ENCODE assay signal across 8 cellular contexts in the genomic region with DNA sequence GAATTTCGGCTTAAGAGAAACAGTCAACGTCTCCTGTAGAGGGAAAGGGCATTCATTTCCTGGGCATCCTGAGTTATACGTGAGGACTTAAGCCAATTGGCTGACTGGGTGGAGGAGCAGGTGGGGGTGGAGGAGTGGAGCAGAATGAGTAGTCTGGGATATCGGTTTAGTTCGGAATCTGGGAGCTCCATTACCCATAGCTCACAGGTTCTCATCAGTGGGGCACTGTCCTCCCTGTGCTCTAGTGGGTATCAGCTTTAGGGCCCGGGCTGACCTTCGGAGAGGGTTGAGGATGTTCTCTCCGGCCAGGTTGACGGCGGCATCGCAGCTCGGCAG. TPM values are rescaled to one million over a fixed set of nuclear protein-coding genes. Genes with fewer than 3 reads are reported as not detected.
DNase-seq lines count a peak whose midpoint lies in the region; ATAC-seq, FAIRE-seq and TF ChIP-seq lines count a peak whose summit lies in the region.

No MANE protein-coding gene starts in this region.

- POLR2A ChIA-PET in activated CD8-positive, alpha-beta T cell treated with anti-CD3 and anti-CD28 coated beads, Interleukin-2, amount 10 ng/mL, durations not matched to agents 7 days and 5 days (lab: Charles Lee), result interaction anchor here (0.7 to 5.3 kb wide), 10 partner anchors 9 to 251 kb away, joined by 3 to 77 read pairs (median 3); a partner anchor contains a TSS

- peaks cover 32 to 40% of the 10 kb centered on the region in 2 donors for H3K36me3 Mint-ChIP-seq in CD14-positive monocyte
- H3K36me3 Mint-ChIP-seq in activated CD8-positive, alpha-beta T cell treated with anti-CD3 and anti-CD28 coated beads, Interleukin-2, amount 10 ng/mL, durations not matched to agents 7 days and 5 days (ENCODE audit: low read depth), result peaks cover 53% of the 10 kb centered on the region

- intact Hi-C loops in CD14-positive monocyte (cut with micrococcal nuclease), result loop anchor here in 1 of 2 donors (5.0 to 10.0 kb wide), 2 partner anchors 210 to 1437 kb away; a partner anchor contains a TSS
- intact Hi-C loops in stomach (cut with DNase I; ENCODE audit: low total_unique reads), result no loop called here

- H3K27ac ChIP-seq in stomach, result peak overlapping the region; percentile 98 to 100 (median 99)

- CTCF ChIA-PET in activated CD8-positive, alpha-beta T cell treated with anti-CD3 and anti-CD28 coated beads, Interleukin-2, amount 10 ng/mL, durations not matched to agents 7 days and 5 days (lab: Charles Lee), result interaction anchor here (1.0 to 4.7 kb wide), 9 partner anchors 10 to 268 kb away, joined by 3 to 77 read pairs (median 9); a partner anchor contains a TSS

- peaks cover 27 to 44% (median 42%) of the 10 kb centered on the region in 4 donors for H3K36me3 ChIP-seq in stomach

- peaks cover 55% of the 10 kb centered on the region for H3K4me1 Mint-ChIP-seq in CD14-positive monocyte
- H3K4me1 Mint-ChIP-seq in activated CD8-positive, alpha-beta T cell treated with anti-CD3 and anti-CD28 coated beads, Interleukin-2, amount 10 ng/mL, durations not matched to agents 7 days and 5 days (ENCODE audit: low read depth), result peaks cover 59% of the 10 kb centered on the region

- DNase-seq in CD14-positive monocyte (ENCODE audit: low spot score), result no peak
- peak; percentile 21 for DNase-seq in HTR-8/SVneo (ENCODE audit: insufficient read length, low spot score)
- peak; percentile 26 for DNase-seq in activated CD8-positive, alpha-beta T cell treated with anti-CD3 and anti-CD28 coated beads, Interleukin-2, amount 10 ng/mL, durations not matched to agents 7 days and 5 days
- DNase-seq in stomach, result no peak
- DNase-seq in stimulated activated naive CD4-positive, alpha-beta T cell treated with Interleukin-2 at 50 U/mL for 16 hours (lab: John Stamatoyannopoulos, UW), result no peak
- no peak for DNase-seq in CD1c-positive myeloid dendritic cell (ENCODE audit: extremely low spot score)

- no peaks in the 10 kb centered on the region for H3K27me3 ChIP-seq in stomach

- 0 to 2% (median 1%) methylated on average over 12 of the region's 12 CpGs for WGBS in stomach, 5 donors

- peak overlapping the region; percentile 89 for H3K4me3 ChIP-seq in iPS-11a (ENCODE audit: low read depth, low read length)
- H3K4me3 ChIP-seq in stomach, result peak overlapping the region; percentile 50 to 70 (median 60)

- peaks cover 0 to 9% (median 2%) of the 10 kb centered on the region in 7 donors for H3K9me3 Mint-ChIP-seq in CD14-positive monocyte
- no peaks in the 10 kb centered on the region for H3K9me3 Mint-ChIP-seq in activated CD8-positive, alpha-beta T cell treated with anti-CD3 and anti-CD28 coated beads, Interleukin-2, amount 10 ng/mL, durations not matched to agents 7 days and 5 days (ENCODE audit: insufficient read depth)

- no peak for FAIRE-seq in HTR-8/SVneo (lab: Jason Lieb, UNC)

- H3K27me3 Mint-ChIP-seq in CD14-positive monocyte (ENCODE audit: low read depth in 3 of 3), result peaks cover 0 to 3% (median 0%) of the 10 kb centered on the region in 3 donors
- H3K27me3 Mint-ChIP-seq in activated CD8-positive, alpha-beta T cell treated with anti-CD3 and anti-CD28 coated beads, Interleukin-2, amount 10 ng/mL, durations not matched to agents 7 days and 5 days (ENCODE audit: low read depth), result no peaks in the 10 kb centered on the region

- peaks cover 23 to 57% (median 45%) of the 10 kb centered on the region in 4 donors for H3K4me1 ChIP-seq in stomach

- ATAC-seq in activated CD8-positive, alpha-beta T cell treated with anti-CD3 and anti-CD28 coated beads, Interleukin-2, amount 10 ng/mL, durations not matched to agents 7 days and 5 days, result no peak
- ATAC-seq in HG03135 (IDR thresholded peaks at IDR 0.05; ENCODE audit: unreplicated experiment), result no peak

- H3K4me3 Mint-ChIP-seq in CD14-positive monocyte, result peak overlapping the region; percentile 87 to 95
- H3K4me3 Mint-ChIP-seq in activated CD8-positive, alpha-beta T cell treated with anti-CD3 and anti-CD28 coated beads, Interleukin-2, amount 10 ng/mL, durations not matched to agents 7 days and 5 days, result peak overlapping the region; percentile 96

- TF ChIP-seq POLR2A in stomach (IDR thresholded peaks at IDR 0.05), result no peak

- H3K27ac Mint-ChIP-seq in CD14-positive monocyte, result peak overlapping the region; percentile 98 to 99 (median 98)
- peak overlapping the region; percentile 98 for H3K27ac Mint-ChIP-seq in activated CD8-positive, alpha-beta T cell treated with anti-CD3 and anti-CD28 coated beads, Interleukin-2, amount 10 ng/mL, durations not matched to agents 7 days and 5 days

- no peak for TF ChIP-seq EP300 in stomach (IDR thresholded peaks at IDR 0.05)

- TF ChIP-seq CTCF in CD14-positive monocyte (IDR thresholded peaks at IDR 0.05) (no peak), stomach (IDR thresholded peaks at IDR 0.05) (no peak)

- H3K9me3 ChIP-seq in stomach, result no peaks in the 10 kb centered on the region

RNA-seq across cellular contexts. Expression of a gene that starts 0.7 kb away (rescaled TPM):
- polyA plus RNA-seq in CD14-positive monocyte, result 10 to 100 TPM; 37.3 to 39.2 TPM
- total RNA-seq in activated CD8-positive, alpha-beta T cell treated with anti-CD3 and anti-CD28 coated beads, Interleukin-2, amount 10 ng/mL, durations not matched to agents 7 days and 5 days, result 10 to 100 TPM; 47.6 to 58.6 TPM
- total RNA-seq in stomach, result 10 to 100 TPM; 10.8 to 71.2 (median 42.4) TPM
- 10 to 100 TPM; 37.0 to 64.8 (median 41.8) TPM for polyA plus RNA-seq in stomach

RNA-seq across cellular contexts. Expression of a gene that starts 12.1 kb away (rescaled TPM):
- polyA plus RNA-seq in CD14-positive monocyte, result 10 to 100 TPM; 12.4 to 16.0 TPM
- 10 to 100 TPM; 55.4 to 58.9 TPM for total RNA-seq in activated CD8-positive, alpha-beta T cell treated with anti-CD3 and anti-CD28 coated beads, Interleukin-2, amount 10 ng/mL, durations not matched to agents 7 days and 5 days
- total RNA-seq in stomach, result 100 to 1,000 TPM in 1 of 5 donors, 10 to 100 TPM in 4; 63.4 to 348 (median 77.2) TPM
- polyA plus RNA-seq in stomach, result 10 to 100 TPM; 13.9 to 23.4 (median 22.9) TPM

RNA-seq across cellular contexts. Expression of a gene that starts 12.4 kb away (rescaled TPM):
- polyA plus RNA-seq in CD14-positive monocyte (under 1 TPM in 1 of 2 donors, not detected in 1; 0.07 TPM), stomach (1 to 10 TPM in 2 of 3 donors, under 1 TPM in 1; 0.81 to 2.1 (median 1.4) TPM)
- total RNA-seq in activated CD8-positive, alpha-beta T cell treated with anti-CD3 and anti-CD28 coated beads, Interleukin-2, amount 10 ng/mL, durations not matched to agents 7 days and 5 days, result 1 to 10 TPM; 1.1 to 1.3 TPM
- 1 to 10 TPM in 3 of 5 donors, not detected in 2; 2.0 to 4.2 (median 3.8) TPM for total RNA-seq in stomach

RNA-seq across cellular contexts. Expression of a gene that starts 43.1 kb away (rescaled TPM):
- under 1 TPM; 0.18 to 0.40 TPM for polyA plus RNA-seq in CD14-positive monocyte
- under 1 TPM; 0.21 to 0.52 TPM for total RNA-seq in activated CD8-positive, alpha-beta T cell treated with anti-CD3 and anti-CD28 coated beads, Interleukin-2, amount 10 ng/mL, durations not matched to agents 7 days and 5 days
- total RNA-seq in stomach, result 10 to 100 TPM in 2 of 5 donors, 1 to 10 TPM in 3; 2.9 to 16.0 (median 8.1) TPM
- 1 to 10 TPM; 2.3 to 3.3 (median 2.3) TPM for polyA plus RNA-seq in stomach

Comparison
In these comparisons a context has a peak if more than half of its experiments do, and no peak if none do; other contexts are left out.
1. DNase-seq: peak in HTR-8/SVneo (single experiment) and activated CD8-positive, alpha-beta T cell treated with anti-CD3 and anti-CD28 coated beads, Interleukin-2, amount 10 ng/mL, durations not matched to agents 7 days and 5 days (single experiment); none in CD14-positive monocyte (single experiment), stomach (single experiment), stimulated activated naive CD4-positive, alpha-beta T cell treated with Interleukin-2 at 50 U/mL for 16 hours (single experiment) and CD1c-positive myeloid dendritic cell (single experiment).